Comparison of ENCODE assay signal across 8 cellular contexts in genomic region chr2:28397043-28397381, GRCh38. TPM values are rescaled to one million over a fixed set of nuclear protein-coding genes. Genes with fewer than 3 reads are reported as not detected.
A peak's percentile ranks its signal among the peaks of the same experiment; 100 is the strongest.
DNase-seq lines count a peak whose midpoint lies in the region; TF ChIP-seq lines count a peak whose summit lies in the region.
"Had no signal": no experiment of that assay in that cellular context is flagged by ENCODE, and none has a peak within 500 bp of the region (broad histone marks: within the 10 kb centered on the region; RNA-seq: fewer than 3 reads in every experiment).

No MANE protein-coding gene starts in this region.

- H2AFZ ChIP-seq in smooth muscle cell (ENCODE audit: low read depth), result no peak overlapping the region

- H3K79me2 ChIP-seq in smooth muscle cell (ENCODE audit: low read depth), result peaks cover 93% of the 10 kb centered on the region

- peak overlapping the region; percentile 90 for H3K4me2 ChIP-seq in smooth muscle cell

- peaks cover 26 to 31% (median 29%) of the 10 kb centered on the region in 3 donors for H3K27me3 Mint-ChIP-seq in immature natural killer cell (ENCODE audit: low read depth in 3 of 3)

- DNase-seq in HL-60 (ENCODE audit: low read depth in 1 of 2, low spot score in 1 of 2) (no peak), adipocyte (ENCODE audit: low read depth) (no peak), immature natural killer cell (no peak), smooth muscle cell (lab: John Stamatoyannopoulos, UW; ENCODE audit: unreplicated experiment) (no peak), CD1c-positive myeloid dendritic cell (ENCODE audit: extremely low spot score) (no peak), cortex of kidney (lab: John Stamatoyannopoulos, UW) (no peak), DMS53 treated with DMSO at 0.1 percent for 48 hours (lab: John Stamatoyannopoulos, UW; ENCODE audit: unreplicated experiment) (no peak)
- DNase-seq: stimulated activated CD4-positive, alpha-beta T cell treated with anti-CD3 and anti-CD28 coated beads, Interleukin-4, amount 100 ng/mL, for 4 hours had no signal

- H3K4me3 ChIP-seq in HL-60 (replicated peaks; ENCODE audit: insufficient read depth, low read length) (peak overlapping the region; percentile 89; the same call in 1 of the 2 replicates), adipocyte (ENCODE audit: low read length) (peak overlapping the region; percentile 97), smooth muscle cell (peak overlapping the region; percentile 99)

- H3K27me3 ChIP-seq in HL-60 (ENCODE audit: insufficient read depth, poor library complexity, severe bottlenecking), result no peaks in the 10 kb centered on the region
- no peaks in the 10 kb centered on the region for H3K27me3 ChIP-seq in adipocyte (replicated peaks; ENCODE audit: control insufficient read depth, insufficient read depth, low read length)
- H3K27me3 ChIP-seq in smooth muscle cell (ENCODE audit: low read depth), result no peaks in the 10 kb centered on the region

- 28% methylated on average over 2 of the region's 2 CpGs for WGBS in smooth muscle cell (ENCODE audit: low lambda C conversion rate)

- H3K9me3 ChIP-seq in adipocyte (ENCODE audit: control insufficient read depth, low read length), result no peaks in the 10 kb centered on the region
- H3K9me3 ChIP-seq in smooth muscle cell (replicated peaks; ENCODE audit: low read depth), result no peaks in the 10 kb centered on the region

- H3K4me1 ChIP-seq in adipocyte (ENCODE audit: control insufficient read depth, insufficient read depth, low read length) (peaks cover 51% of the 10 kb centered on the region), smooth muscle cell (ENCODE audit: low read depth) (peaks cover 24% of the 10 kb centered on the region)

- H3K27ac ChIP-seq in HL-60 (replicated peaks) (no peak overlapping the region), smooth muscle cell (ENCODE audit: low read depth) (peak overlapping the region; percentile 99)

- TF ChIP-seq CTCF in HL-60 (IDR thresholded peaks at IDR 0.05; ENCODE audit: insufficient read depth, low read length), result no peak
- no peak for TF ChIP-seq CTCF in smooth muscle cell (IDR thresholded peaks at IDR 0.05; ENCODE audit: borderline replicate concordance, insufficient read depth, poor library complexity, severe bottlenecking)

- H4K20me1 ChIP-seq in smooth muscle cell (ENCODE audit: low read depth), result peaks cover 86% of the 10 kb centered on the region

- H3F3A ChIP-seq in smooth muscle cell (ENCODE audit: low read depth), result peaks cover 22% of the 10 kb centered on the region

- H3K4me1 Mint-ChIP-seq in immature natural killer cell, result peaks cover 0 to 49% of the 10 kb centered on the region in 2 donors

- peaks cover 0 to 13% (median 9%) of the 10 kb centered on the region in 3 donors for H3K36me3 Mint-ChIP-seq in immature natural killer cell

- H3K9ac ChIP-seq in adipocyte (ENCODE audit: low read length) (peak overlapping the region; percentile 90), smooth muscle cell (ENCODE audit: low read depth) (peak overlapping the region; percentile 99)

- H3K36me3 ChIP-seq in adipocyte (ENCODE audit: control insufficient read depth, insufficient read depth, low read length, severe bottlenecking), result no peaks in the 10 kb centered on the region
- no peaks in the 10 kb centered on the region for H3K36me3 ChIP-seq in smooth muscle cell (ENCODE audit: low read depth)

- peaks cover 0 to 6% (median 0%) of the 10 kb centered on the region in 6 donors for H3K9me3 Mint-ChIP-seq in immature natural killer cell

- peak overlapping the region in 5 of 6 donors; percentile 67 to 82 (median 72) for H3K27ac Mint-ChIP-seq in immature natural killer cell

- H3K4me3 Mint-ChIP-seq in immature natural killer cell, result peak overlapping the region in 3 of 5 donors; percentile 55 to 66 (median 58)

RNA-seq across cellular contexts. Expression of gene FOSL2, which starts 4.4 kb away (rescaled TPM):
- polyA plus RNA-seq in immature natural killer cell, result 10 to 100 TPM; 27.2 to 54.3 (median 28.7) TPM
- 106 and 120 TPM in 2 replicates for total RNA-seq in smooth muscle cell
- 70.8 and 72.6 TPM in 2 replicates for polyA plus RNA-seq in smooth muscle cell
